In genomic region chr1:246048693-246049092, GRCh38 we compare ENCODE assay signal across 18 cellular contexts.
DNase-seq lines count a peak whose midpoint lies in the region; ATAC-seq and TF ChIP-seq lines count a peak whose summit lies in the region.
"Had no signal": no experiment of that assay in that cellular context is flagged by ENCODE, and none has a peak within 500 bp of the region (broad histone marks: within the 10 kb centered on the region; RNA-seq: fewer than 3 reads in every experiment).

No MANE protein-coding gene starts in this region.

- POLR2A ChIA-PET in activated CD8-positive, alpha-beta T cell treated with anti-CD3 and anti-CD28 coated beads for 36 hours (lab: Charles Lee): no interaction called here

- peaks cover 10% of the 10 kb centered on the region for H3K4me1 Mint-ChIP-seq in nephron progenitor cell
- no peaks in the 10 kb centered on the region for H3K4me1 Mint-ChIP-seq in activated CD8-positive, alpha-beta T cell treated with anti-CD3 and anti-CD28 coated beads for 36 hours (ENCODE audit: low read depth)
- H3K4me1 Mint-ChIP-seq: B cell had no signal

- ATAC-seq in SK-N-SH treated with all-trans-retinoic acid at 6 μM for 48 hours (no peak), HG03520 (IDR thresholded peaks at IDR 0.05; ENCODE audit: unreplicated experiment) (no peak)
- no peak for ATAC-seq in activated CD8-positive, alpha-beta T cell treated with anti-CD3 and anti-CD28 coated beads for 36 hours
- ATAC-seq: A549; CD8-positive, alpha-beta T cell; GM12878 had no signal

- no peaks in the 10 kb centered on the region for H3K27me3 Mint-ChIP-seq in nephron progenitor cell (ENCODE audit: low read depth, poor library complexity)
- no peaks in the 10 kb centered on the region for H3K27me3 Mint-ChIP-seq in activated CD8-positive, alpha-beta T cell treated with anti-CD3 and anti-CD28 coated beads for 36 hours
- H3K27me3 Mint-ChIP-seq: B cell; CD4-positive, alpha-beta T cell had no signal

- peaks cover 13% of the 10 kb centered on the region for H3K9me3 Mint-ChIP-seq in nephron progenitor cell
- H3K9me3 Mint-ChIP-seq in activated CD8-positive, alpha-beta T cell treated with anti-CD3 and anti-CD28 coated beads for 36 hours: peaks cover 2% of the 10 kb centered on the region
- H3K9me3 Mint-ChIP-seq: CD4-positive, alpha-beta T cell; CD8-positive, alpha-beta T cell had no signal

- peaks cover 25% of the 10 kb centered on the region for H3K36me3 Mint-ChIP-seq in nephron progenitor cell (ENCODE audit: low read depth)
- H3K36me3 Mint-ChIP-seq in activated CD8-positive, alpha-beta T cell treated with anti-CD3 and anti-CD28 coated beads for 36 hours (ENCODE audit: low read depth): peaks cover 3% of the 10 kb centered on the region

- CTCF ChIA-PET in activated CD8-positive, alpha-beta T cell treated with anti-CD3 and anti-CD28 coated beads for 36 hours (lab: Charles Lee): no interaction called here

- no peak overlapping the region for H3K4me3 Mint-ChIP-seq in nephron progenitor cell
- H3K4me3 Mint-ChIP-seq in activated CD8-positive, alpha-beta T cell treated with anti-CD3 and anti-CD28 coated beads for 36 hours: no peak overlapping the region
- H3K4me3 Mint-ChIP-seq: B cell; CD4-positive, alpha-beta T cell; CD8-positive, alpha-beta T cell had no signal

- TF ChIP-seq CTCF in nephron progenitor cell (IDR thresholded peaks at IDR 0.05): no peak
- no peak for TF ChIP-seq CTCF in activated CD8-positive, alpha-beta T cell treated with anti-CD3 and anti-CD28 coated beads for 36 hours (IDR thresholded peaks at IDR 0.05)

- intact Hi-C loops in head of caudate nucleus (cut with DNase I): no loop called here
- intact Hi-C loops in activated CD8-positive, alpha-beta T cell treated with anti-CD3 and anti-CD28 coated beads for 36 hours (cut with micrococcal nuclease): no loop called here

- peak overlapping the region; percentile 85 for H3K27ac Mint-ChIP-seq in nephron progenitor cell
- H3K27ac Mint-ChIP-seq in activated CD8-positive, alpha-beta T cell treated with anti-CD3 and anti-CD28 coated beads for 36 hours: no peak overlapping the region
- H3K27ac Mint-ChIP-seq: B cell; CD4-positive, alpha-beta T cell; CD8-positive, alpha-beta T cell had no signal

- peak; percentile 83 for DNase-seq in SK-N-DZ (ENCODE audit: low spot score)
- no peak for DNase-seq in nephron progenitor cell
- DNase-seq in head of caudate nucleus: no peak
- DNase-seq in activated CD8-positive, alpha-beta T cell treated with anti-CD3 and anti-CD28 coated beads for 36 hours: no peak
- DNase-seq: AML-193; Caco-2; Calu3; CD4-positive, alpha-beta T cell; CD8-positive, alpha-beta T cell; DMS79; DND-41; EL; GDM1 had no signal

TF ChIP-seq in SK-N-SH treated with all-trans-retinoic acid at 6 μM for 48 hours, 23 proteins besides CTCF, POLR2A, EP300 and RAD21:
- TF ChIP-seq TCF4 (CRISPR knock-in tag; IDR thresholded peaks at IDR 0.05; ENCODE audit: borderline replicate concordance) (peak; percentile 2; the same call in 1 of the 2 replicates), GLIS3 (CRISPR knock-in tag; IDR thresholded peaks at IDR 0.05) (no peak)
